Comparison of ENCODE assay signal across 9 cellular contexts in genomic region chr5:141692533-141692888, GRCh38. TPM values are rescaled to one million over a fixed set of nuclear protein-coding genes. Genes with fewer than 3 reads are reported as not detected.
DNase-seq lines count a peak whose midpoint lies in the region; ATAC-seq and TF ChIP-seq lines count a peak whose summit lies in the region.
"Had no signal": no experiment of that assay in that cellular context is flagged by ENCODE, and none has a peak within 500 bp of the region (broad histone marks: within the 10 kb centered on the region; RNA-seq: fewer than 3 reads in every experiment).

No MANE protein-coding gene starts in this region.

- H3K4me1 Mint-ChIP-seq in CD14-positive monocyte = peaks cover 18% of the 10 kb centered on the region
- peaks cover 21% of the 10 kb centered on the region for H3K4me1 Mint-ChIP-seq in central memory CD8-positive, alpha-beta T cell
- H3K4me1 Mint-ChIP-seq in naive thymus-derived CD4-positive, alpha-beta T cell = peaks cover 13 to 28% (median 16%) of the 10 kb centered on the region in 7 donors

- CTCF ChIA-PET in naive thymus-derived CD4-positive, alpha-beta T cell (lab: Charles Lee) = interaction anchor here (0.8 to 8.1 kb wide), 21 partner anchors 8 to 668 kb away, joined by 3 to 143 read pairs (median 4); partner anchors contain the start of genes ARAP3, FCHSD1, PCDH1 and PCDH12

- POLR2A ChIA-PET in naive thymus-derived CD4-positive, alpha-beta T cell (lab: Charles Lee) = interaction anchor here (0.7 to 3.3 kb wide), 10 partner anchors 9 to 402 kb away, joined by 3 to 25 read pairs (median 8); partner anchors contain the start of genes DELE1, HDAC3, PCDH1 and PCDH12

- peaks cover 12 to 16% of the 10 kb centered on the region in 2 donors for H3K4me1 ChIP-seq in naive thymus-derived CD4-positive, alpha-beta T cell (ENCODE audit: control insufficient read depth in 2 of 2, insufficient read depth in 2 of 2, low read length in 2 of 2)

- H3K27ac ChIP-seq in naive thymus-derived CD4-positive, alpha-beta T cell (ENCODE audit: low read depth, low read length) = no peak overlapping the region
- H3K27ac ChIP-seq: transverse colon had no signal

- no peaks in the 10 kb centered on the region for H3K36me3 ChIP-seq in MG63
- no peaks in the 10 kb centered on the region for H3K36me3 ChIP-seq in naive thymus-derived CD4-positive, alpha-beta T cell (ENCODE audit: control insufficient read depth in 2 of 3, insufficient read depth in 3 of 3, low read length in 3 of 3)
- H3K36me3 ChIP-seq: transverse colon had no signal

- peaks cover 6 to 18% (median 15%) of the 10 kb centered on the region in 3 donors for H3K27me3 Mint-ChIP-seq in CD14-positive monocyte (ENCODE audit: low read depth in 3 of 3)
- peaks cover 41% of the 10 kb centered on the region for H3K27me3 Mint-ChIP-seq in central memory CD8-positive, alpha-beta T cell
- peaks cover 1 to 31% (median 16%) of the 10 kb centered on the region in 5 donors for H3K27me3 Mint-ChIP-seq in naive thymus-derived CD4-positive, alpha-beta T cell

- peak overlapping the region; percentile 74 to 80 for H3K4me3 Mint-ChIP-seq in CD14-positive monocyte
- peak overlapping the region; percentile 84 for H3K4me3 Mint-ChIP-seq in central memory CD8-positive, alpha-beta T cell
- peak overlapping the region in 9 of 10 donors; percentile 52 to 83 (median 69) for H3K4me3 Mint-ChIP-seq in naive thymus-derived CD4-positive, alpha-beta T cell

- no peak for DNase-seq in CD14-positive monocyte (ENCODE audit: low spot score)
- no peak for DNase-seq in MG63
- no peak for DNase-seq in central memory CD8-positive, alpha-beta T cell (ENCODE audit: low spot score in 2 of 2)
- no peak for DNase-seq in naive thymus-derived CD4-positive, alpha-beta T cell
- no peak for DNase-seq in SK-N-DZ (ENCODE audit: low spot score)

- H3K27me3 ChIP-seq in MG63 = peaks cover 25% of the 10 kb centered on the region; the same call in 1 of the 2 replicates
- no peaks in the 10 kb centered on the region for H3K27me3 ChIP-seq in naive thymus-derived CD4-positive, alpha-beta T cell (ENCODE audit: control insufficient read depth in 2 of 2, insufficient read depth in 2 of 2, low read length in 2 of 2)

- peak overlapping the region; percentile 10; the same call in 1 of the 2 replicates for H3K4me3 ChIP-seq in MG63
- H3K4me3 ChIP-seq in naive thymus-derived CD4-positive, alpha-beta T cell (ENCODE audit: low read length) = peak overlapping the region; percentile 48

- ATAC-seq in central memory CD8-positive, alpha-beta T cell (replicated peaks; ENCODE audit: extremely low read depth, poor library complexity, severe bottlenecking) = peak; percentile 25
- ATAC-seq in naive thymus-derived CD4-positive, alpha-beta T cell = no peak
- no peak for ATAC-seq in GM18520 (IDR thresholded peaks at IDR 0.05; ENCODE audit: unreplicated experiment)
- no peak for ATAC-seq in HG03457 (IDR thresholded peaks at IDR 0.05; ENCODE audit: unreplicated experiment)
- ATAC-seq in HG02938 (IDR thresholded peaks at IDR 0.05; ENCODE audit: unreplicated experiment) = no peak

- peak overlapping the region in 1 of 7 donors; percentile 41 for H3K27ac Mint-ChIP-seq in CD14-positive monocyte
- H3K27ac Mint-ChIP-seq in central memory CD8-positive, alpha-beta T cell (ENCODE audit: low read depth) = peak overlapping the region; percentile 64
- peak overlapping the region in 3 of 9 donors; percentile 2 to 60 (median 58) for H3K27ac Mint-ChIP-seq in naive thymus-derived CD4-positive, alpha-beta T cell

- H3K9me3 Mint-ChIP-seq in CD14-positive monocyte = peaks cover 0 to 3% (median 0%) of the 10 kb centered on the region in 7 donors
- H3K9me3 Mint-ChIP-seq in central memory CD8-positive, alpha-beta T cell = no peaks in the 10 kb centered on the region
- H3K9me3 Mint-ChIP-seq in naive thymus-derived CD4-positive, alpha-beta T cell = no peaks in the 10 kb centered on the region

- intact Hi-C loops in CD14-positive monocyte (cut with micrococcal nuclease) = loop anchor here (5.0 to 10.0 kb wide), 4 partner anchors 122 to 452 kb away; partner anchors contain the start of gene PCDH12 (in 1 of the 2)
- intact Hi-C loops in naive thymus-derived CD4-positive, alpha-beta T cell (cut with micrococcal nuclease) = loop anchor here (1.0 to 10.0 kb wide), 17 partner anchors 9 to 1007 kb away; partner anchors contain the start of genes RNF14 (in 2 of the 2), ARAP3 (in 1 of the 2), FCHSD1 (in 1 of the 2) and GNPDA1 (in 1 of the 2)

- H3K9me3 ChIP-seq in MG63 = no peaks in the 10 kb centered on the region
- no peaks in the 10 kb centered on the region for H3K9me3 ChIP-seq in naive thymus-derived CD4-positive, alpha-beta T cell (ENCODE audit: control insufficient read depth in 2 of 3, low read length in 3 of 3)
- H3K9me3 ChIP-seq: transverse colon had no signal

- no peaks in the 10 kb centered on the region for H3K36me3 Mint-ChIP-seq in CD14-positive monocyte
- peaks cover 4% of the 10 kb centered on the region for H3K36me3 Mint-ChIP-seq in central memory CD8-positive, alpha-beta T cell (ENCODE audit: insufficient read depth)
- H3K36me3 Mint-ChIP-seq in naive thymus-derived CD4-positive, alpha-beta T cell = no peaks in the 10 kb centered on the region

- no peak for TF ChIP-seq CTCF in CD14-positive monocyte (IDR thresholded peaks at IDR 0.05)

RNA-seq across cellular contexts. Expression of gene ARAP3, which starts 10.5 kb away (rescaled TPM):
- polyA plus RNA-seq in CD14-positive monocyte = 1 to 10 TPM; 1.2 to 2.2 TPM
- total RNA-seq in MG63 (2014; rRNA removed; shearing (Covaris generic); ENCODE audit: low replicate concordance) = 2.1 and 4.6 TPM in 2 replicates
- 10 to 100 TPM in 2 of 5 experiments, 1 to 10 TPM in 3; 1.0 to 15.3 (median 9.8) TPM for total RNA-seq in naive thymus-derived CD4-positive, alpha-beta T cell
- not detected for polyA plus RNA-seq in naive thymus-derived CD4-positive, alpha-beta T cell
- polyA plus RNA-seq in SK-N-DZ (2014; cell fraction: cytosol; rRNA removed) = 0.20 and 0.63 TPM in 2 replicates
- polyA plus RNA-seq in SK-N-DZ (2014; cell fraction: nucleus; rRNA removed) = 1.3 and 1.4 TPM in 2 replicates

RNA-seq across cellular contexts. Expression of gene FCHSD1, which starts 41.3 kb away (rescaled TPM):
- polyA plus RNA-seq in CD14-positive monocyte = 1 to 10 TPM; 3.0 to 3.4 TPM
- 3.4 and 5.8 TPM in 2 replicates for total RNA-seq in MG63 (2014; rRNA removed; shearing (Covaris generic); ENCODE audit: low replicate concordance)
- total RNA-seq in naive thymus-derived CD4-positive, alpha-beta T cell = 10 to 100 TPM; 69.6 to 96.1 (median 92.3) TPM
- 1 to 10 TPM; 4.9 to 7.7 TPM for polyA plus RNA-seq in naive thymus-derived CD4-positive, alpha-beta T cell
- 4.9 and 11.8 TPM in 2 replicates for polyA plus RNA-seq in SK-N-DZ (2014; cell fraction: cytosol; rRNA removed)
- 102 and 106 TPM in 2 replicates for polyA plus RNA-seq in SK-N-DZ (2014; cell fraction: nucleus; rRNA removed)

RNA-seq across cellular contexts. Expression of gene RELL2, which starts 55.7 kb away (rescaled TPM):
- polyA plus RNA-seq in CD14-positive monocyte = 1 to 10 TPM; 1.0 to 1.3 TPM
- total RNA-seq in MG63 (2014; rRNA removed; shearing (Covaris generic); ENCODE audit: low replicate concordance) = 13.2 and 15.1 TPM in 2 replicates
- 10 to 100 TPM; 14.3 to 21.7 (median 17.5) TPM for total RNA-seq in naive thymus-derived CD4-positive, alpha-beta T cell
- polyA plus RNA-seq in naive thymus-derived CD4-positive, alpha-beta T cell = 1 to 10 TPM; 1.8 to 3.4 TPM
- polyA plus RNA-seq in SK-N-DZ (2014; cell fraction: cytosol; rRNA removed) = 31.9 and 42.4 TPM in 2 replicates
- polyA plus RNA-seq in SK-N-DZ (2014; cell fraction: nucleus; rRNA removed) = 110 and 123 TPM in 2 replicates

RNA-seq across cellular contexts. Expression of gene HDAC3, which starts 55.9 kb away (rescaled TPM):
- polyA plus RNA-seq in CD14-positive monocyte = 10 to 100 TPM; 80.5 to 82.3 TPM
- 122 and 169 TPM in 2 replicates for total RNA-seq in MG63 (2014; rRNA removed; shearing (Covaris generic); ENCODE audit: low replicate concordance)
- 10 to 100 TPM; 70.0 to 92.8 (median 79.0) TPM for total RNA-seq in naive thymus-derived CD4-positive, alpha-beta T cell
- 100 to 1,000 TPM; 100 to 102 TPM for polyA plus RNA-seq in naive thymus-derived CD4-positive, alpha-beta T cell
- 76.1 and 92.0 TPM in 2 replicates for polyA plus RNA-seq in SK-N-DZ (2014; cell fraction: cytosol; rRNA removed)
- polyA plus RNA-seq in SK-N-DZ (2014; cell fraction: nucleus; rRNA removed) = 181 and 195 TPM in 2 replicates

Comparison
In these comparisons a context has a peak if more than half of its experiments do, and no peak if none do; other contexts are left out.
1. RNA of gene FCHSD1, which starts 41.3 kb away (total RNA-seq): 69.6 to 96.1 TPM in naive thymus-derived CD4-positive, alpha-beta T cell; 3.4 to 5.8 TPM in MG63; every median in the first group is over 10 times any median in the second.
2. Peak in every context shown above with its lines, with median percentiles within 50 percentile points of each other: H3K4me3 Mint-ChIP-seq.